In genomic region chr6:158999154-158999668, GRCh38 we compare ENCODE assay signal across 8 cellular contexts. TPM values are rescaled to one million over a fixed set of nuclear protein-coding genes. Genes with fewer than 3 reads are reported as not detected.
A peak's percentile ranks its signal among the peaks of the same experiment; 100 is the strongest.
DNase-seq lines count a peak whose midpoint lies in the region; ATAC-seq and FAIRE-seq lines count a peak whose summit lies in the region.

No MANE protein-coding gene starts in this region.

- no peak for DNase-seq in activated naive CD8-positive, alpha-beta T cell treated with anti-CD3 and anti-CD28 coated beads for 36 hours
- DNase-seq in stimulated activated naive B cell treated with anti-CD40 and anti-IgM and Interleukin-4, amounts not matched to agents 10 μg/mL and 1 μg/mL and 100 μg/mL, for 72 hours, result no peak
- no peak for DNase-seq in NCI-H1694 (lab: John Stamatoyannopoulos, UW)
- DNase-seq in GM19239 (ENCODE audit: insufficient read length, low spot score), result no peak

- H3K36me3 ChIP-seq in BLaER1, result no peaks in the 10 kb centered on the region

- H3K9ac ChIP-seq in BLaER1, result peak overlapping the region; percentile 79

- peak overlapping the region; percentile 89 for H3K4me2 ChIP-seq in BLaER1

- H3K4me1 Mint-ChIP-seq in activated naive CD8-positive, alpha-beta T cell treated with anti-CD3 and anti-CD28 coated beads for 36 hours, result peaks cover 37% of the 10 kb centered on the region
- H3K4me1 Mint-ChIP-seq in stimulated activated naive B cell treated with anti-CD40 and anti-IgM and Interleukin-4, amounts not matched to agents 10 μg/mL and 1 μg/mL and 100 μg/mL, for 72 hours, result peaks cover 19 to 51% of the 10 kb centered on the region in 2 donors

- peak overlapping the region; percentile 81 for H3K4me3 ChIP-seq in BLaER1
- peak overlapping the region; percentile 85 for H3K4me3 ChIP-seq in iPS-18c (ENCODE audit: insufficient read depth, low read depth, low read length)

- H3K27ac ChIP-seq in BLaER1, result peak overlapping the region; percentile 73

- H3K9me3 ChIP-seq in BLaER1, result no peaks in the 10 kb centered on the region
- no peaks in the 10 kb centered on the region for H3K9me3 ChIP-seq in iPS-18c (ENCODE audit: control insufficient read depth, insufficient read depth, low read length)

- no peaks in the 10 kb centered on the region for H3K27me3 ChIP-seq in BLaER1

- FAIRE-seq in GM19239 (lab: Jason Lieb, UNC), result no peak

- H3K27ac Mint-ChIP-seq in activated naive CD8-positive, alpha-beta T cell treated with anti-CD3 and anti-CD28 coated beads for 36 hours, result peak overlapping the region; percentile 80
- peak overlapping the region; percentile 98 for H3K27ac Mint-ChIP-seq in stimulated activated naive B cell treated with anti-CD40 and anti-IgM and Interleukin-4, amounts not matched to agents 10 μg/mL and 1 μg/mL and 100 μg/mL, for 72 hours

- ATAC-seq in GM19452 (IDR thresholded peaks at IDR 0.05; ENCODE audit: unreplicated experiment) (peak; percentile 23), HG03521 (IDR thresholded peaks at IDR 0.05; ENCODE audit: unreplicated experiment) (peak; percentile 35)
- peak; percentile 43 to 47 for ATAC-seq in stimulated activated naive B cell treated with anti-CD40 and anti-IgM and Interleukin-4, amounts not matched to agents 10 μg/mL and 1 μg/mL and 100 μg/mL, for 72 hours (replicated peaks)

- no peaks in the 10 kb centered on the region for H3K9me3 Mint-ChIP-seq in activated naive CD8-positive, alpha-beta T cell treated with anti-CD3 and anti-CD28 coated beads for 36 hours
- no peaks in the 10 kb centered on the region for H3K9me3 Mint-ChIP-seq in stimulated activated naive B cell treated with anti-CD40 and anti-IgM and Interleukin-4, amounts not matched to agents 10 μg/mL and 1 μg/mL and 100 μg/mL, for 72 hours

- H3K27me3 Mint-ChIP-seq in activated naive CD8-positive, alpha-beta T cell treated with anti-CD3 and anti-CD28 coated beads for 36 hours, result no peaks in the 10 kb centered on the region
- H3K27me3 Mint-ChIP-seq in stimulated activated naive B cell treated with anti-CD40 and anti-IgM and Interleukin-4, amounts not matched to agents 10 μg/mL and 1 μg/mL and 100 μg/mL, for 72 hours, result no peaks in the 10 kb centered on the region

- H4K20me1 ChIP-seq in BLaER1, result no peaks in the 10 kb centered on the region

- peaks cover 7% of the 10 kb centered on the region for H3K36me3 Mint-ChIP-seq in activated naive CD8-positive, alpha-beta T cell treated with anti-CD3 and anti-CD28 coated beads for 36 hours
- peaks cover 11 to 20% of the 10 kb centered on the region in 2 donors for H3K36me3 Mint-ChIP-seq in stimulated activated naive B cell treated with anti-CD40 and anti-IgM and Interleukin-4, amounts not matched to agents 10 μg/mL and 1 μg/mL and 100 μg/mL, for 72 hours

- H3K4me1 ChIP-seq in BLaER1, result peaks cover 20% of the 10 kb centered on the region

- peak overlapping the region; percentile 97 for H3K4me3 Mint-ChIP-seq in activated naive CD8-positive, alpha-beta T cell treated with anti-CD3 and anti-CD28 coated beads for 36 hours
- H3K4me3 Mint-ChIP-seq in stimulated activated naive B cell treated with anti-CD40 and anti-IgM and Interleukin-4, amounts not matched to agents 10 μg/mL and 1 μg/mL and 100 μg/mL, for 72 hours, result peak overlapping the region; percentile 95 to 100

RNA-seq across cellular contexts. Expression of gene RSPH3, which starts 0.8 kb away (rescaled TPM):
- total RNA-seq in activated naive CD8-positive, alpha-beta T cell treated with anti-CD3 and anti-CD28 coated beads for 36 hours, result 1 to 10 TPM; 3.3 to 4.0 TPM

RNA-seq across cellular contexts. Expression of gene TAGAP, which starts 45.6 kb away (rescaled TPM):
- 100 to 1,000 TPM; 167 to 175 TPM for total RNA-seq in activated naive CD8-positive, alpha-beta T cell treated with anti-CD3 and anti-CD28 coated beads for 36 hours
